In the genomic region with DNA sequence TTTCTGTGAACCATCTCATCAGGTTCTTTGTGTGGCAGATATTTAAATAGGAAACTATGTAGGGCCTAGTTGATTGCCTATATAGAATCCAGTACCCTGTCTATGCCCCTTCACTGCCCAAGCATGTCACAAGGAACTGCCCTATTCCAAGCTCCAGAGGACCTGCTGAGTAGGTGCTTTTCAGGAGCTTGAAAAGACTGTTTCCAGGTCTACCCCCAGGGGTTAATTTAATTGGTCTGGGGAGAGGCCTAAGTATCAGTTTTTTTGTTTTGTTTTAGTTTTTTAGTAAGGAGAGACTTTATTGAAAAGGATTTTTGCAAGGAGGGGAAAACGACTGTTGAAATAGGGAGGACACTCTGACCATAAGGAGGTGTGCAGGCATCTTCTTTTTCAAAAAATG, we compare ENCODE assay signal across 39 cellular contexts.
"Had no signal": no experiment of that assay in that cellular context is flagged by ENCODE, and none has a peak within 500 bp of the region (broad histone marks: within the 10 kb centered on the region; RNA-seq: fewer than 3 reads in every experiment).

No MANE protein-coding gene starts in this region.

- DNase-seq: activated CD4-positive, alpha-beta memory T cell treated with anti-CD3 and anti-CD28 coated beads, Interleukin-2, amount 10 ng/mL, durations not matched to agents 7 days and 5 days; activated CD4-positive, alpha-beta T cell treated with anti-CD3 and anti-CD28 coated beads for 1 hour; activated CD4-positive, alpha-beta T cell treated with anti-CD3 and anti-CD28 coated beads for 36 hours; activated CD4-positive, alpha-beta T cell treated with anti-CD3 and anti-CD28 coated beads for 48 hours; activated CD4-positive, alpha-beta T cell treated with anti-CD3 and anti-CD28 coated beads, Interleukin-2, amount 10 ng/mL, durations not matched to agents 7 days and 5 days; activated CD4-positive, alpha-beta T cell treated with anti-CD3 and anti-CD28 coated beads, Interleukin-2, amount 50 U/mL, for 48 hours; activated CD4-positive, CD25-positive, alpha-beta regulatory T cell; activated CD8-positive, alpha-beta memory T cell treated with anti-CD3 and anti-CD28 coated beads for 24 hours; activated CD8-positive, alpha-beta memory T cell treated with anti-CD3 and anti-CD28 coated beads, Interleukin-2, amount 10 ng/mL, durations not matched to agents 7 days and 5 days; activated CD8-positive, alpha-beta memory T cell treated with anti-CD3 and anti-CD28 coated beads, Interleukin-2, amount 50 U/mL, for 48 hours; activated CD8-positive, alpha-beta T cell treated with anti-CD3 and anti-CD28 coated beads, Interleukin-2, amount 10 ng/mL, durations not matched to agents 7 days and 5 days; activated effector memory CD4-positive, alpha-beta T cell treated with Interleukin-2 at 50 U/mL for 16 hours; activated gamma-delta T cell; activated naive CD4-positive, alpha-beta T cell treated with anti-CD3 and anti-CD28 coated beads, Interleukin-2, amount 10 ng/mL, durations not matched to agents 7 days and 5 days; activated naive CD4-positive, alpha-beta T cell treated with Interleukin-2 at 50 U/mL for 16 hours; activated naive CD8-positive, alpha-beta T cell treated with anti-CD3 and anti-CD28 coated beads, Interleukin-2, amount 10 ng/mL, durations not matched to agents 7 days and 5 days; activated naive CD8-positive, alpha-beta T cell treated with anti-CD3 and anti-CD28 coated beads, Interleukin-2, amount 50 U/mL, for 24 hours; activated T-cell treated with anti-CD3 and anti-CD28 coated beads, Interleukin-2, amount 50 U/mL, for 24 hours; activated T-cell treated with anti-CD3 and anti-CD28 coated beads, Interleukin-2, amount 50 U/mL, for 48 hours; amygdala; anterior cingulate cortex; caudate nucleus; cerebellar nuclear complex; colonic mucosa; T-helper 2 cell; T-helper 9 cell; WERI-Rb-1 had no signal

- H3K27me3 Mint-ChIP-seq: activated CD4-positive, alpha-beta memory T cell treated with anti-CD3 and anti-CD28 coated beads, Interleukin-2, amount 10 ng/mL, durations not matched to agents 7 days and 5 days; activated CD4-positive, alpha-beta T cell treated with anti-CD3 and anti-CD28 coated beads for 36 hours; activated CD4-positive, alpha-beta T cell treated with anti-CD3 and anti-CD28 coated beads, Interleukin-2, amount 10 ng/mL, durations not matched to agents 7 days and 5 days; activated CD8-positive, alpha-beta memory T cell treated with anti-CD3 and anti-CD28 coated beads, Interleukin-2, amount 10 ng/mL, durations not matched to agents 7 days and 5 days; activated naive CD4-positive, alpha-beta T cell treated with anti-CD3 and anti-CD28 coated beads, Interleukin-2, amount 10 ng/mL, durations not matched to agents 7 days and 5 days; activated naive CD4-positive, alpha-beta T cell treated with anti-CD3 and anti-CD28 coated beads, Interleukin-2, amount 50 U/mL, for 24 hours; activated naive CD8-positive, alpha-beta T cell; activated naive CD8-positive, alpha-beta T cell treated with anti-CD3 and anti-CD28 coated beads, Interleukin-2, amount 10 ng/mL, durations not matched to agents 7 days and 5 days; activated naive CD8-positive, alpha-beta T cell treated with anti-CD3 and anti-CD28 coated beads, Interleukin-2, amount 50 U/mL, for 24 hours; activated T-cell treated with anti-CD3 and anti-CD28 coated beads, Interleukin-2, amount 50 U/mL, for 24 hours; brain; central memory CD8-positive, alpha-beta T cell had no signal

- H3K27ac Mint-ChIP-seq: activated CD4-positive, alpha-beta memory T cell treated with anti-CD3 and anti-CD28 coated beads, Interleukin-2, amount 10 ng/mL, durations not matched to agents 7 days and 5 days; activated CD4-positive, alpha-beta T cell treated with anti-CD3 and anti-CD28 coated beads for 36 hours; activated CD4-positive, alpha-beta T cell treated with anti-CD3 and anti-CD28 coated beads, Interleukin-2, amount 10 ng/mL, durations not matched to agents 7 days and 5 days; activated CD8-positive, alpha-beta memory T cell treated with anti-CD3 and anti-CD28 coated beads, Interleukin-2, amount 10 ng/mL, durations not matched to agents 7 days and 5 days; activated CD8-positive, alpha-beta T cell treated with anti-CD3 and anti-CD28 coated beads, Interleukin-2, amount 10 ng/mL, durations not matched to agents 7 days and 5 days; activated naive CD4-positive, alpha-beta T cell treated with anti-CD3 and anti-CD28 coated beads, Interleukin-2, amount 10 ng/mL, durations not matched to agents 7 days and 5 days; activated naive CD4-positive, alpha-beta T cell treated with anti-CD3 and anti-CD28 coated beads, Interleukin-2, amount 50 U/mL, for 24 hours; activated naive CD8-positive, alpha-beta T cell; activated naive CD8-positive, alpha-beta T cell treated with anti-CD3 and anti-CD28 coated beads, Interleukin-2, amount 10 ng/mL, durations not matched to agents 7 days and 5 days; activated naive CD8-positive, alpha-beta T cell treated with anti-CD3 and anti-CD28 coated beads, Interleukin-2, amount 50 U/mL, for 24 hours; activated T-cell treated with anti-CD3 and anti-CD28 coated beads, Interleukin-2, amount 50 U/mL, for 24 hours; activated T-helper 2 cell treated with anti-CD3 and anti-CD28 coated beads, Interferon-gamma antibody, Interleukin-2, Interleukin-4, amounts not matched to agents 10 μg/mL and 5 μg/mL and 100 μg/mL, durations not matched to agents 14 hours and 24 hours and 36 hours; brain; T-helper 2 cell treated with Interferon-gamma antibody and Interleukin-4, amounts not matched to agents 5 μg/mL and 100 μg/mL, for 36 hours had no signal

- H3K4me3 ChIP-seq: ascending aorta, cardiac muscle cell, colonic mucosa had no signal

- H3K4me1 Mint-ChIP-seq: activated CD4-positive, alpha-beta memory T cell treated with anti-CD3 and anti-CD28 coated beads, Interleukin-2, amount 10 ng/mL, durations not matched to agents 7 days and 5 days; activated CD4-positive, alpha-beta T cell treated with anti-CD3 and anti-CD28 coated beads, Interleukin-2, amount 10 ng/mL, durations not matched to agents 7 days and 5 days; activated naive CD4-positive, alpha-beta T cell treated with anti-CD3 and anti-CD28 coated beads, Interleukin-2, amount 10 ng/mL, durations not matched to agents 7 days and 5 days had no signal

- FAIRE-seq: bronchial epithelial cell, TTC549 had no signal

- ATAC-seq: activated CD4-positive, alpha-beta T cell treated with anti-CD3 and anti-CD28 coated beads for 36 hours; activated CD4-positive, CD25-positive, alpha-beta regulatory T cell treated with anti-CD3 and anti-CD28 coated beads, Interleukin-2, amount 50 U/mL, for 24 hours; activated CD8-positive, alpha-beta memory T cell treated with anti-CD3 and anti-CD28 coated beads, Interleukin-2, amount 10 ng/mL, durations not matched to agents 7 days and 5 days; activated CD8-positive, alpha-beta T cell treated with anti-CD3 and anti-CD28 coated beads, Interleukin-2, amount 10 ng/mL, durations not matched to agents 7 days and 5 days; activated naive CD8-positive, alpha-beta T cell treated with anti-CD3 and anti-CD28 coated beads, Interleukin-2, amount 50 U/mL, for 24 hours; WTC11 had no signal

- H3K9me3 ChIP-seq: ascending aorta, colonic mucosa had no signal

- H3K36me3 ChIP-seq: ascending aorta, cardiac muscle cell, colonic mucosa, WERI-Rb-1 had no signal

- H3K9me3 Mint-ChIP-seq: activated CD4-positive, alpha-beta memory T cell treated with anti-CD3 and anti-CD28 coated beads, Interleukin-2, amount 10 ng/mL, durations not matched to agents 7 days and 5 days; activated naive CD4-positive, alpha-beta T cell treated with anti-CD3 and anti-CD28 coated beads, Interleukin-2, amount 10 ng/mL, durations not matched to agents 7 days and 5 days; activated naive CD4-positive, alpha-beta T cell treated with anti-CD3 and anti-CD28 coated beads, Interleukin-2, amount 50 U/mL, for 24 hours; activated naive CD8-positive, alpha-beta T cell treated with anti-CD3 and anti-CD28 coated beads, Interleukin-2, amount 50 U/mL, for 24 hours; activated T-cell treated with anti-CD3 and anti-CD28 coated beads, Interleukin-2, amount 50 U/mL, for 24 hours; activated T-helper 2 cell treated with anti-CD3 and anti-CD28 coated beads, Interferon-gamma antibody, Interleukin-2, Interleukin-4, amounts not matched to agents 10 μg/mL and 5 μg/mL and 100 μg/mL, durations not matched to agents 14 hours and 24 hours and 36 hours; central memory CD8-positive, alpha-beta T cell; T-helper 2 cell treated with Interferon-gamma antibody and Interleukin-4, amounts not matched to agents 5 μg/mL and 100 μg/mL, for 36 hours had no signal

- H3K4me3 Mint-ChIP-seq: activated CD4-positive, alpha-beta memory T cell treated with anti-CD3 and anti-CD28 coated beads, Interleukin-2, amount 10 ng/mL, durations not matched to agents 7 days and 5 days; activated CD4-positive, alpha-beta T cell treated with anti-CD3 and anti-CD28 coated beads for 36 hours; activated CD4-positive, alpha-beta T cell treated with anti-CD3 and anti-CD28 coated beads, Interleukin-2, amount 10 ng/mL, durations not matched to agents 7 days and 5 days; activated CD8-positive, alpha-beta memory T cell treated with anti-CD3 and anti-CD28 coated beads, Interleukin-2, amount 10 ng/mL, durations not matched to agents 7 days and 5 days; activated CD8-positive, alpha-beta T cell treated with anti-CD3 and anti-CD28 coated beads, Interleukin-2, amount 10 ng/mL, durations not matched to agents 7 days and 5 days; activated naive CD4-positive, alpha-beta T cell treated with anti-CD3 and anti-CD28 coated beads, Interleukin-2, amount 10 ng/mL, durations not matched to agents 7 days and 5 days; activated naive CD4-positive, alpha-beta T cell treated with anti-CD3 and anti-CD28 coated beads, Interleukin-2, amount 50 U/mL, for 24 hours; activated naive CD8-positive, alpha-beta T cell; activated naive CD8-positive, alpha-beta T cell treated with anti-CD3 and anti-CD28 coated beads, Interleukin-2, amount 10 ng/mL, durations not matched to agents 7 days and 5 days; activated naive CD8-positive, alpha-beta T cell treated with anti-CD3 and anti-CD28 coated beads, Interleukin-2, amount 50 U/mL, for 24 hours; activated T-cell treated with anti-CD3 and anti-CD28 coated beads, Interleukin-2, amount 50 U/mL, for 24 hours; brain; central memory CD8-positive, alpha-beta T cell; T-helper 2 cell treated with Interferon-gamma antibody and Interleukin-4, amounts not matched to agents 5 μg/mL and 100 μg/mL, for 36 hours; WTC11 had no signal

- H3K4me1 ChIP-seq: ascending aorta had no signal

- H3K27me3 ChIP-seq: ascending aorta, cardiac muscle cell, colonic mucosa had no signal

- H3K36me3 Mint-ChIP-seq: activated CD8-positive, alpha-beta memory T cell treated with anti-CD3 and anti-CD28 coated beads, Interleukin-2, amount 10 ng/mL, durations not matched to agents 7 days and 5 days; activated naive CD4-positive, alpha-beta T cell treated with anti-CD3 and anti-CD28 coated beads, Interleukin-2, amount 10 ng/mL, durations not matched to agents 7 days and 5 days had no signal

- H3K27ac ChIP-seq: ascending aorta, cardiac muscle cell, colonic mucosa, WERI-Rb-1 had no signal
